Comparison of ENCODE assay signal across 15 cellular contexts in genomic region chr19:42906162-42906561, GRCh38. TPM values are rescaled to one million over a fixed set of nuclear protein-coding genes. Genes with fewer than 3 reads are reported as not detected.
"Had no signal": no experiment of that assay in that cellular context is flagged by ENCODE, and none has a peak within 500 bp of the region (broad histone marks: within the 10 kb centered on the region; RNA-seq: fewer than 3 reads in every experiment).

No MANE protein-coding gene starts in this region.

RNA-seq across cellular contexts. Expression of gene PSG6, which starts 11.5 kb away (rescaled TPM):
- total RNA-seq: activated B cell treated with CpG ODN at 0.5 μM for 24 hours; activated CD4-positive, alpha-beta memory T cell treated with anti-CD3 and anti-CD28 coated beads for 36 hours; activated CD4-positive, alpha-beta memory T cell treated with anti-CD3 and anti-CD28 coated beads, Interleukin-2, amount 10 ng/mL, durations not matched to agents 7 days and 5 days; activated CD4-positive, alpha-beta T cell treated with anti-CD3 and anti-CD28 coated beads for 36 hours; activated CD4-positive, alpha-beta T cell treated with anti-CD3 and anti-CD28 coated beads, Interleukin-2, amount 10 ng/mL, durations not matched to agents 24 days and 14 days; activated CD4-positive, alpha-beta T cell treated with anti-CD3 and anti-CD28 coated beads, Interleukin-2, amount 10 ng/mL, durations not matched to agents 7 days and 5 days; activated CD8-positive, alpha-beta memory T cell treated with anti-CD3 and anti-CD28 coated beads for 36 hours; activated CD8-positive, alpha-beta memory T cell treated with anti-CD3 and anti-CD28 coated beads, Interleukin-2, amount 10 ng/mL, durations not matched to agents 7 days and 5 days; activated CD8-positive, alpha-beta T cell treated with anti-CD3 and anti-CD28 coated beads for 36 hours; activated CD8-positive, alpha-beta T cell treated with anti-CD3 and anti-CD28 coated beads, Interleukin-2, amount 10 ng/mL, durations not matched to agents 7 days and 5 days; T-cell; T-helper 1 cell treated with Interleukin-12 subunit alpha and Interleukin-12 subunit beta and Interleukin-4 antibody, amounts not matched to agents 30 ng/mL and 1 ng/mL, for 36 hours; T-helper 17 cell; T-helper 2 cell treated with Interferon-gamma antibody and Interleukin-4, amounts not matched to agents 100 ng/mL and 5 ng/mL, for 36 hours; WTC11 had no signal

RNA-seq across cellular contexts. Expression of gene PSG1, which starts 26.6 kb away (rescaled TPM):
- total RNA-seq: activated B cell treated with CpG ODN at 0.5 μM for 24 hours; activated CD4-positive, alpha-beta memory T cell treated with anti-CD3 and anti-CD28 coated beads for 36 hours; activated CD4-positive, alpha-beta memory T cell treated with anti-CD3 and anti-CD28 coated beads, Interleukin-2, amount 10 ng/mL, durations not matched to agents 7 days and 5 days; activated CD4-positive, alpha-beta T cell treated with anti-CD3 and anti-CD28 coated beads for 36 hours; activated CD4-positive, alpha-beta T cell treated with anti-CD3 and anti-CD28 coated beads, Interleukin-2, amount 10 ng/mL, durations not matched to agents 24 days and 14 days; activated CD4-positive, alpha-beta T cell treated with anti-CD3 and anti-CD28 coated beads, Interleukin-2, amount 10 ng/mL, durations not matched to agents 7 days and 5 days; activated CD8-positive, alpha-beta memory T cell treated with anti-CD3 and anti-CD28 coated beads for 36 hours; activated CD8-positive, alpha-beta memory T cell treated with anti-CD3 and anti-CD28 coated beads, Interleukin-2, amount 10 ng/mL, durations not matched to agents 7 days and 5 days; activated CD8-positive, alpha-beta T cell treated with anti-CD3 and anti-CD28 coated beads for 36 hours; activated CD8-positive, alpha-beta T cell treated with anti-CD3 and anti-CD28 coated beads, Interleukin-2, amount 10 ng/mL, durations not matched to agents 7 days and 5 days; T-cell; T-helper 1 cell treated with Interleukin-12 subunit alpha and Interleukin-12 subunit beta and Interleukin-4 antibody, amounts not matched to agents 30 ng/mL and 1 ng/mL, for 36 hours; T-helper 2 cell treated with Interferon-gamma antibody and Interleukin-4, amounts not matched to agents 100 ng/mL and 5 ng/mL, for 36 hours; WTC11 had no signal

RNA-seq across cellular contexts. Expression of gene PSG7, which starts 30.8 kb away (rescaled TPM):
- total RNA-seq: activated B cell treated with CpG ODN at 0.5 μM for 24 hours; activated CD4-positive, alpha-beta memory T cell treated with anti-CD3 and anti-CD28 coated beads for 36 hours; activated CD4-positive, alpha-beta memory T cell treated with anti-CD3 and anti-CD28 coated beads, Interleukin-2, amount 10 ng/mL, durations not matched to agents 7 days and 5 days; activated CD4-positive, alpha-beta T cell treated with anti-CD3 and anti-CD28 coated beads for 36 hours; activated CD4-positive, alpha-beta T cell treated with anti-CD3 and anti-CD28 coated beads, Interleukin-2, amount 10 ng/mL, durations not matched to agents 24 days and 14 days; activated CD4-positive, alpha-beta T cell treated with anti-CD3 and anti-CD28 coated beads, Interleukin-2, amount 10 ng/mL, durations not matched to agents 7 days and 5 days; activated CD8-positive, alpha-beta memory T cell treated with anti-CD3 and anti-CD28 coated beads for 36 hours; activated CD8-positive, alpha-beta memory T cell treated with anti-CD3 and anti-CD28 coated beads, Interleukin-2, amount 10 ng/mL, durations not matched to agents 7 days and 5 days; activated CD8-positive, alpha-beta T cell treated with anti-CD3 and anti-CD28 coated beads for 36 hours; activated CD8-positive, alpha-beta T cell treated with anti-CD3 and anti-CD28 coated beads, Interleukin-2, amount 10 ng/mL, durations not matched to agents 7 days and 5 days; T-cell; T-helper 1 cell treated with Interleukin-12 subunit alpha and Interleukin-12 subunit beta and Interleukin-4 antibody, amounts not matched to agents 30 ng/mL and 1 ng/mL, for 36 hours; T-helper 17 cell; T-helper 2 cell treated with Interferon-gamma antibody and Interleukin-4, amounts not matched to agents 100 ng/mL and 5 ng/mL, for 36 hours; WTC11 had no signal
